ENCODE assay signal across 15 cellular contexts in the genomic region with DNA sequence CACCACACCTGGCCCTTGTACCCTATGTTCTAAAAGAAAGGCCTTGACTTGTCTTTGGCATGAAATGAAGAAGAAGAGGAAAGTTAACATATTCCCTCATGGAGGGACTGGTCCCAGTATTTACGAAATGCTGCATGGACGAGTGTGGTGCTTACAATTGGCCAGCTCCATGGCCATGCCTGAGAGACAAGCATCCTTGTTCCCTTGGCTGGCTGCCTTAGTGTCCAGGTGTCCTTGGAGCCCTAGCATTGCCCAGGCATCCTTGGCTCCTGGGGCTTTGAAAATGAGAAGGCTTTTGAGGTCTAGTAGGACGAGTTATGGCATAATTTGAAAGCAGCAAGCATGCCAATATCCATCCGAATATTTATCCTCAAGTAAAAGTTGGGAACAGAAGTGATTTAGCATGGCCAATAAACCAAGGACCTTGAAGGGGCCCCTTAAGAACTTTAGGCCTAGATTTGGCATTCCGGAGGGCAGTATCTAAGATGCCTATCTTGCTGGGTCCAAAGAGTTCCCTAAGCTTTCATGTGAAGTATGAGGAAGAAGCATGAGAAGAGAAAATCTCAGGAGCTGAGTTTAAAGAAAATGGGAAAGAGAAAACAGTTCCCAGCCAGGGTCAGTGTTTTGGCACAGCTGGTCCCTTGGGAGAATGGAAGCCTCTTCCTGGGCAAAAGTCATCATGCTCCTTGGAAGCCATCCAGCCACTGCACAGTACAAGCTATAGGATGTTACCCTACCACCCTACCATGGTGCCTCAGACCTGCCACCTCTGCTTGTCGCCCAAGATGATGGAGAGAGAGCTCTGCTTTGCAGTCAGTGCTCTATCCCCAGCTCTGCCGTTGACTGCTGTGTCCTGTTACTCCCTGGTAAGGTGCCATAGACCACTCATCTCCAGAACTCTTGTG.
DNase-seq lines count a peak whose midpoint lies in the region; ATAC-seq and TF ChIP-seq lines count a peak whose summit lies in the region.
"Had no signal": no experiment of that assay in that cellular context is flagged by ENCODE, and none has a peak within 500 bp of the region (broad histone marks: within the 10 kb centered on the region; RNA-seq: fewer than 3 reads in every experiment).

No MANE protein-coding gene starts in this region.

- H3K4me3 ChIP-seq in PC-3 (ENCODE audit: low read length), result no peak overlapping the region
- H3K4me3 ChIP-seq in esophagus squamous epithelium, result no peak overlapping the region
- H3K4me3 ChIP-seq in thoracic aorta, result no peak overlapping the region
- H3K4me3 ChIP-seq: BLaER1 treated with 17β-estradiol and CSF1 and Interleukin-3, amounts not matched to agents 10 nM and 100 nM; mucosa of descending colon had no signal

- H3K9me3 ChIP-seq in PC-3 (ENCODE audit: low read length), result no peaks in the 10 kb centered on the region
- H3K9me3 ChIP-seq in esophagus squamous epithelium, result no peaks in the 10 kb centered on the region
- H3K9me3 ChIP-seq in thoracic aorta, result no peaks in the 10 kb centered on the region
- H3K9me3 ChIP-seq: BLaER1 treated with 17β-estradiol and CSF1 and Interleukin-3, amounts not matched to agents 10 nM and 100 nM; mucosa of descending colon had no signal

- H3K27me3 ChIP-seq in PC-3 (ENCODE audit: low read length) (no peaks in the 10 kb centered on the region), esophagus squamous epithelium (no peaks in the 10 kb centered on the region), thoracic aorta (replicated peaks; ENCODE audit: insufficient read depth) (no peaks in the 10 kb centered on the region)
- H3K27me3 ChIP-seq: BLaER1 treated with 17β-estradiol and CSF1 and Interleukin-3, amounts not matched to agents 10 nM and 100 nM had no signal

- DNase-seq in EL (peak; percentile 32), PC-3 (no peak), esophagus squamous epithelium (lab: John Stamatoyannopoulos, UW) (no peak), thoracic aorta (ENCODE audit: low spot score) (no peak), GDM1 (lab: John Stamatoyannopoulos, UW) (no peak), OCI-M1 (lab: John Stamatoyannopoulos, UW) (no peak)
- DNase-seq: activated CD4-positive, alpha-beta T cell treated with anti-CD3 and anti-CD28 coated beads for 4 hours; activated CD8-positive, alpha-beta memory T cell treated with anti-CD3 and anti-CD28 coated beads, Interleukin-2, amount 50 U/mL, for 48 hours; activated effector memory CD4-positive, alpha-beta T cell treated with anti-CD3 and anti-CD28 coated beads, Interleukin-2, amount 50 U/mL, for 16 hours; foreskin melanocyte; Kasumi-1; mucosa of descending colon; NCI-H748 treated with DMSO at 0.1 percent for 48 hours had no signal

- no peaks in the 10 kb centered on the region for H3K9me2 ChIP-seq in PC-3 (replicated peaks; ENCODE audit: low read length)

- no peaks in the 10 kb centered on the region for H4K20me1 ChIP-seq in PC-3 (ENCODE audit: low read length)
- H4K20me1 ChIP-seq: BLaER1 treated with 17β-estradiol and CSF1 and Interleukin-3, amounts not matched to agents 10 nM and 100 nM had no signal

- H3K4me2 ChIP-seq in PC-3 (ENCODE audit: low read length), result peak overlapping the region; percentile 40
- H3K4me2 ChIP-seq: BLaER1 treated with 17β-estradiol and CSF1 and Interleukin-3, amounts not matched to agents 10 nM and 100 nM had no signal

- 0 out of 2 replicates have a peak, but pooled peaks cover 3% of the 10 kb centered on the region for H3K79me2 ChIP-seq in PC-3 (ENCODE audit: low read length)

- H3K9ac ChIP-seq in PC-3 (ENCODE audit: low read length), result no peak overlapping the region; the same call in 1 of the 2 replicates
- H3K9ac ChIP-seq: BLaER1 treated with 17β-estradiol and CSF1 and Interleukin-3, amounts not matched to agents 10 nM and 100 nM had no signal

- H3K36me3 ChIP-seq in PC-3 (ENCODE audit: low read depth, low read length), result no peaks in the 10 kb centered on the region
- H3K36me3 ChIP-seq in esophagus squamous epithelium, result no peaks in the 10 kb centered on the region
- no peaks in the 10 kb centered on the region for H3K36me3 ChIP-seq in thoracic aorta

- CTCF ChIA-PET in PC-3 (lab: Charles Lee), result no interaction called here

- POLR2A ChIA-PET in PC-3 (lab: Charles Lee; ENCODE audit: unreplicated experiment), result no interaction called here

- no peak overlapping the region for H2AFZ ChIP-seq in PC-3 (ENCODE audit: low read length)

- TF ChIP-seq CTCF in PC-3 (conservative IDR thresholded peaks at IDR 0.05; ENCODE audit: low read depth, low read length) (no peak), esophagus squamous epithelium (IDR thresholded peaks at IDR 0.05) (no peak), thoracic aorta (IDR thresholded peaks at IDR 0.05) (no peak)

- BruUV-seq in PC-3 (replicated peaks; lab: Mats Ljungman, UMichigan), result no TSS peak

- H3K4me1 ChIP-seq in PC-3 (ENCODE audit: insufficient read depth, low read length) (peaks cover 48% of the 10 kb centered on the region), esophagus squamous epithelium (peaks cover 8 to 58% (median 17%) of the 10 kb centered on the region in 3 donors), thoracic aorta (ENCODE audit: control insufficient read depth in 1 of 2, low read depth in 2 of 2) (peaks cover 22 to 62% of the 10 kb centered on the region in 2 donors)

- 82% methylated on average over 4 to 6 of the region's 7 CpGs for WGBS in esophagus squamous epithelium, 2 donors

- intact Hi-C loops in PC-3 (cut with micrococcal nuclease) (loop anchor here (2.0 kb wide), 1 partner anchor 13 kb away; no protein-coding TSS in a partner anchor), esophagus squamous epithelium (cut with DNase I) (no loop called here)

- no peak for ATAC-seq in PC-3
- ATAC-seq in thoracic aorta (ENCODE audit: insufficient number of reproducible peaks, low FRiP score, low read depth), result no peak
- ATAC-seq in GM19455 (IDR thresholded peaks at IDR 0.05; ENCODE audit: unreplicated experiment), result no peak
- ATAC-seq: mucosa of descending colon had no signal

- H3K27ac ChIP-seq in PC-3 (ENCODE audit: low read length) (peak overlapping the region; percentile 81), esophagus squamous epithelium (peak overlapping the region; percentile 35 to 79 (median 60)), thoracic aorta (peak overlapping the region; percentile 72 to 82)
- H3K27ac ChIP-seq: BLaER1 treated with 17β-estradiol and CSF1 and Interleukin-3, amounts not matched to agents 10 nM and 100 nM had no signal

- no peak for TF ChIP-seq POLR2A in esophagus squamous epithelium (IDR thresholded peaks at IDR 0.05)

- no peaks in the 10 kb centered on the region for H3F3A ChIP-seq in PC-3 (ENCODE audit: low read length, unreplicated experiment)
